ENCODE assay signal across 8 cellular contexts in the genomic region with DNA sequence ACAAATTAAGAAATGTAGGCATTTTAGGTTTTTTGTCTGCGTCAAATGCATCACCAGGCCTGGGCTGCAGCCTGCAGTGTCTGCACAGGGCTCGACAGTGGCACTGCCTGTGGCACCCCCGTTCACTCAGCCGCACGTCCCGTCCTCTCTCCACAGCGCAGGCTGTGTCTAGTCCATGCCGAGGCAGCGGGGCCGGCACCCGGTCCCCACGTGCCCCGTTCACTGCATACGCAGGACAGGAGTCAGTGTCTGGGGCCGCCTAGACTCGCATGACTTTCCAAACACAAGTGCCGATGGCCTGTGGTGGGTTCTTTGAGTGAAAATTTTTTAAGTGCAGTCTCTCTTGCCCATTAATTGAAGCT.
"Had no signal": no experiment of that assay in that cellular context is flagged by ENCODE, and none has a peak within 500 bp of the region (broad histone marks: within the 10 kb centered on the region; RNA-seq: fewer than 3 reads in every experiment).

No MANE protein-coding gene starts in this region.

- ATAC-seq: HCT116, HepG2 had no signal

- H3K36me3 Mint-ChIP-seq: IgD-negative memory B cell had no signal

- H3K4me3 ChIP-seq: GM23248, HAP-1 had no signal

- H3K9ac ChIP-seq: GM23248 had no signal

- H3K4me1 ChIP-seq: HAP-1 had no signal

- H3K4me3 Mint-ChIP-seq: HFFc6 had no signal

- H3K27ac Mint-ChIP-seq: HFFc6, IgD-negative memory B cell had no signal

- H3K36me3 ChIP-seq: HAP-1 had no signal

- H3K9me3 ChIP-seq: HAP-1 had no signal

- H3K27ac ChIP-seq: GM23248, HL-60 had no signal

- H2AFZ ChIP-seq: GM23248 had no signal

- DNase-seq: GM23248, GOT3, HFFc6 had no signal

- H3K27me3 Mint-ChIP-seq: IgD-negative memory B cell had no signal
